In the genomic region with DNA sequence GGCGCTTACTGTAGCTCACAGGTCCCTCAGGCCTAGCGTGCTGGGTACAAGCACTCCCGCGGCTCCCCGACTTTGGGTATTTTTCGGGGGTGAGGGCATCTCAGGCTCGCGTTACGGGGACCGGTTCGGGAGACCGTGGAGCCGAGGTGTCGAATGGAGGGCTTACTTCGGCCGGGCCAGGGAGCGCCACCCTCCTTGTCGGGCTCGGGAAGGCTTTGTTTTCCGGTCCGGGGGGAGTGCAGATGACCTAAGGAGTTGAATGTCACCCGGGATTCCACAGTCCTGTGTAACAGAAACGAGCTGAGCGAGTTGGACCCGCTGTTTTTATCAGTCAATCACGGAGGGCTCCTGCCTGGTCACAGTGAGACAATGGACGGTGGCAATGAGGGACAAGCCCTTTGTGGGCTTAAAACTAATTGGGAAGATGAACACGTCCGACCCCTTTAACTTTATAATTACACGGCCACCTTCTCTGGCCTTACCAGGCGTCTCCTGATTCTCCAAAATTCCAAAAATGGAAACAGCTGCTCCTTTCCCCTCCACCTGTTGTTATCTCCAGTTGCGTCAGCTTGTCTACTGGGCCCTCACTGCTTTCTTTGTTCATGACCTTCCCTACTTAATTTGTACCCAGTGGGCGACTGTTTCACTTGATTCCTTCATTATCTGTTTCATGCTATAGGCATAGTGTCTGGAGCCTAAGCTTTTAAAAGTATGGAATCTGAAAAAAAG, we compare ENCODE assay signal across 1 cellular context.
TF ChIP-seq lines count a peak whose summit lies in the region.

No MANE protein-coding gene starts in this region.

TF ChIP-seq in IMR-90, 13 proteins besides CTCF, POLR2A, EP300 and RAD21 (continued from another document):
- TF ChIP-seq, protein P1, sequence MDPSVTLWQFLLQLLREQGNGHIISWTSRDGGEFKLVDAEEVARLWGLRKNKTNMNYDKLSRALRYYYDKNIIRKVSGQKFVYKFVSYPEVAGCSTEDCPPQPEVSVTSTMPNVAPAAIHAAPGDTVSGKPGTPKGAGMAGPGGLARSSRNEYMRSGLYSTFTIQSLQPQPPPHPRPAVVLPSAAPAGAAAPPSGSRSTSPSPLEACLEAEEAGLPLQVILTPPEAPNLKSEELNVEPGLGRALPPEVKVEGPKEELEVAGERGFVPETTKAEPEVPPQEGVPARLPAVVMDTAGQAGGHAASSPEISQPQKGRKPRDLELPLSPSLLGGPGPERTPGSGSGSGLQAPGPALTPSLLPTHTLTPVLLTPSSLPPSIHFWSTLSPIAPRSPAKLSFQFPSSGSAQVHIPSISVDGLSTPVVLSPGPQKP (IDR thresholded peaks at IDR 0.05; ENCODE audit: borderline replicate concordance, low read depth, low read length): no peak
- TF ChIP-seq FOS (IDR thresholded peaks at IDR 0.05; ENCODE audit: low read depth, low read length) (no peak), RFX5 (IDR thresholded peaks at IDR 0.05; ENCODE audit: low read depth, low read length) (no peak)
